7 cellular contexts compared by ENCODE assay signal in genomic region chr3:43769471-43770425, GRCh38.
DNase-seq lines count a peak whose midpoint lies in the region; TF ChIP-seq lines count a peak whose summit lies in the region.

No MANE protein-coding gene starts in this region.

- DNase-seq in GM13977 (ENCODE audit: low spot score) (peak; percentile 79), Kasumi-1 (lab: John Stamatoyannopoulos, UW) (peak; percentile 79 to 83), SHP77 (lab: John Stamatoyannopoulos, UW) (peak; percentile 79 to 82), fibroblast of the conjunctiva (ENCODE audit: low read depth) (peak; percentile 96), nephron progenitor cell (peak; percentile 96)
- peak; percentile 52 for DNase-seq in activated effector memory CD4-positive, alpha-beta T cell treated with Interleukin-2 at 50 U/mL for 16 hours
- peak; percentile 54 for DNase-seq in stimulated activated naive CD4-positive, alpha-beta T cell treated with Interleukin-2 at 50 U/mL for 16 hours (lab: John Stamatoyannopoulos, UW)

- TF ChIP-seq CTCF in GM13977 (IDR thresholded peaks at IDR 0.05; ENCODE audit: extremely low read depth, insufficient read depth, missing control alignments), result peak; percentile 92
- peak; percentile 94 for TF ChIP-seq CTCF in nephron progenitor cell (IDR thresholded peaks at IDR 0.05)

- peak overlapping the region; percentile 72 for H3K4me3 Mint-ChIP-seq in nephron progenitor cell

- no peaks in the 10 kb centered on the region for H3K36me3 Mint-ChIP-seq in nephron progenitor cell (ENCODE audit: low read depth)

- H3K4me1 Mint-ChIP-seq in nephron progenitor cell, result peaks cover 26% of the 10 kb centered on the region

- no peaks in the 10 kb centered on the region for H3K9me3 Mint-ChIP-seq in nephron progenitor cell

- in situ Hi-C loops in GM13977 (cut with MboI; ENCODE audit: low pct_unique_long_range_greater_than_20kb, low sequenced_read_pairs, unreplicated experiment), result loop anchor here (5.0 kb wide), 1 partner anchor 428 kb away; no protein-coding TSS in a partner anchor

- H3K27me3 Mint-ChIP-seq in nephron progenitor cell (ENCODE audit: low read depth, poor library complexity), result peaks cover 13% of the 10 kb centered on the region

- no peak overlapping the region for H3K27ac Mint-ChIP-seq in nephron progenitor cell

Comparison
In these comparisons a context has a peak if more than half of its experiments do, and no peak if none do; other contexts are left out.
1. Peak in every context shown above with its lines: DNase-seq.